ENCODE assay signal across 19 cellular contexts in genomic region chr1:9247894-9248293, GRCh38. TPM values are rescaled to one million over a fixed set of nuclear protein-coding genes. Genes with fewer than 3 reads are reported as not detected.
DNase-seq lines count a peak whose midpoint lies in the region; ATAC-seq, FAIRE-seq and TF ChIP-seq lines count a peak whose summit lies in the region.
"Had no signal": no experiment of that assay in that cellular context is flagged by ENCODE, and none has a peak within 500 bp of the region (broad histone marks: within the 10 kb centered on the region; RNA-seq: fewer than 3 reads in every experiment).

No MANE protein-coding gene starts in this region.

- FAIRE-seq in keratinocyte (lab: Jason Lieb, UNC): no peak
- FAIRE-seq: A204.1 had no signal

- H3K4me1 ChIP-seq in left ventricle myocardium inferior (peaks cover 100% of the 10 kb centered on the region), keratinocyte (ENCODE audit: control insufficient read depth, extremely low read depth, insufficient read depth, low read length) (peaks cover 15% of the 10 kb centered on the region), prostate gland (replicated peaks) (peaks cover 42% of the 10 kb centered on the region)

- H3K9me3 ChIP-seq in left ventricle myocardium inferior (replicated peaks) (no peaks in the 10 kb centered on the region), keratinocyte (ENCODE audit: control insufficient read depth, low read depth, low read length) (no peaks in the 10 kb centered on the region), prostate gland (no peaks in the 10 kb centered on the region)
- H3K9me3 ChIP-seq: upper lobe of right lung had no signal

- H3K4me2 ChIP-seq in keratinocyte (ENCODE audit: control insufficient read depth, extremely low read depth, insufficient read depth, low read depth, low read length): peak overlapping the region; percentile 41

- no peaks in the 10 kb centered on the region for H4K20me1 ChIP-seq in keratinocyte (ENCODE audit: control insufficient read depth, extremely low read depth, insufficient read depth, low read length)

- WGBS in prostate gland: 90% methylated on average over 17 of the region's 18 CpGs

- no peaks in the 10 kb centered on the region for H3K27me3 ChIP-seq in left ventricle myocardium inferior (ENCODE audit: low read depth)
- peaks cover 19% of the 10 kb centered on the region for H3K27me3 ChIP-seq in keratinocyte (ENCODE audit: control insufficient read depth, extremely low read depth, insufficient read depth, low read length)
- H3K27me3 ChIP-seq in prostate gland (replicated peaks; ENCODE audit: insufficient read depth): no peaks in the 10 kb centered on the region
- H3K27me3 ChIP-seq: upper lobe of right lung had no signal

- TF ChIP-seq POLR2A in prostate gland (IDR thresholded peaks at IDR 0.05): no peak

- in situ Hi-C loops in G401 (cut with HindIII; ENCODE audit: low sequenced_read_pairs): no loop called here

- peak overlapping the region; percentile 97 for H3K27ac ChIP-seq in left ventricle myocardium inferior (replicated peaks)
- H3K27ac ChIP-seq in keratinocyte (ENCODE audit: control insufficient read depth, insufficient read depth, low read length): no peak overlapping the region
- H3K27ac ChIP-seq in prostate gland: peak overlapping the region; percentile 72 to 82
- H3K27ac ChIP-seq: RWPE1 had no signal

- no peak for ATAC-seq in Right ventricle myocardium superior (ENCODE audit: poor library complexity)
- no peak for ATAC-seq in HG03196 (IDR thresholded peaks at IDR 0.05; ENCODE audit: unreplicated experiment)
- no peak for ATAC-seq in HG03571 (IDR thresholded peaks at IDR 0.05; ENCODE audit: unreplicated experiment)
- ATAC-seq in GM19455 (IDR thresholded peaks at IDR 0.05; ENCODE audit: unreplicated experiment): no peak
- ATAC-seq: activated naive CD4-positive, alpha-beta T cell treated with anti-CD3 and anti-CD28 coated beads, Interleukin-2, amount 50 U/mL, for 72 hours; effector memory CD8-positive, alpha-beta T cell; upper lobe of right lung had no signal

- H3K36me3 ChIP-seq in left ventricle myocardium inferior (peaks cover 28% of the 10 kb centered on the region), keratinocyte (ENCODE audit: control insufficient read depth in 2 of 2, extremely low read depth in 1 of 2, insufficient read depth in 2 of 2, low read length in 2 of 2) (no peaks in the 10 kb centered on the region), prostate gland (no peaks in the 10 kb centered on the region)

- no peak overlapping the region for H3K9ac ChIP-seq in keratinocyte (ENCODE audit: control insufficient read depth, extremely low read depth, insufficient read depth, low read length)

- H2AFZ ChIP-seq in keratinocyte (ENCODE audit: control insufficient read depth, low read length): peak overlapping the region; percentile 53

- no peaks in the 10 kb centered on the region for H3K79me2 ChIP-seq in keratinocyte (ENCODE audit: control insufficient read depth, insufficient read depth, low read length)

- no peaks in the 10 kb centered on the region for H3K9me1 ChIP-seq in keratinocyte (ENCODE audit: control insufficient read depth, extremely low read depth, insufficient read depth, low read length)

- dilution Hi-C loops in keratinocyte (cut with MboI; ENCODE audit: extremely low pct_ligation_motif_present, low sequenced_read_pairs): no loop called here

- DNase-seq in left ventricle myocardium inferior (no peak), Right ventricle myocardium superior (no peak), keratinocyte (ENCODE audit: low read depth, low spot score) (no peak), prostate gland (ENCODE audit: low spot score) (no peak), G401 (ENCODE audit: low spot score) (no peak)
- DNase-seq: Calu3; effector memory CD8-positive, alpha-beta T cell; MM.1S; NCI-H1436 treated with DMSO at 0.1 percent for 48 hours; NCI-H2171; NCI-H526; stimulated activated CD4-positive, alpha-beta T cell treated with anti-CD3 and anti-CD28 coated beads, Interleukin-2, amount 100 ng/mL, for 48 hours; upper lobe of right lung had no signal

- TF ChIP-seq CTCF in left ventricle myocardium inferior (IDR thresholded peaks at IDR 0.05; ENCODE audit: borderline replicate concordance): no peak
- TF ChIP-seq CTCF in keratinocyte (optimal IDR thresholded peaks at IDR 0.05 in 1 of 3, IDR thresholded peaks at IDR 0.05 in 1 of 3, conservative IDR thresholded peaks at IDR 0.05 in 1 of 3; ENCODE audit: extremely low read depth in 1 of 3, insufficient read depth in 2 of 3, low read length in 3 of 3): no peak
- TF ChIP-seq CTCF in prostate gland (IDR thresholded peaks at IDR 0.05): no peak

- intact Hi-C loops in left ventricle myocardium inferior (cut with micrococcal nuclease) (no loop called here), Right ventricle myocardium superior (cut with DNase I) (no loop called here), prostate gland (cut with DNase I) (no loop called here)

- H3K4me3 ChIP-seq in left ventricle myocardium inferior: no peak overlapping the region
- peak overlapping the region in 1 of 3 experiments; percentile 25 for H3K4me3 ChIP-seq in keratinocyte (ENCODE audit: control insufficient read depth in 2 of 3, extremely low read depth in 1 of 3, insufficient read depth in 2 of 3, low read depth in 1 of 3, low read length in 3 of 3)
- H3K4me3 ChIP-seq in prostate gland: no peak overlapping the region
- H3K4me3 ChIP-seq: upper lobe of right lung had no signal

RNA-seq across cellular contexts. Expression of gene H6PD, which starts 13.3 kb away (rescaled TPM):
- total RNA-seq in left ventricle myocardium inferior (21.9 TPM), Right ventricle myocardium superior (20.9 TPM), prostate gland (10 to 100 TPM; 52.8 to 88.8 TPM)
- 3.3 to 4.5 TPM (median 4.4 TPM) in 3 replicates for polyA plus RNA-seq in keratinocyte
- polyA plus RNA-seq in keratinocyte (2011; ENCODE audit: low read depth): 1.2 TPM
- 2.1 TPM in 2 replicates for polyA plus RNA-seq in keratinocyte (2011; cell fraction: cytosol; rRNA removed)
- polyA plus RNA-seq in keratinocyte (2011; cell fraction: nucleus; rRNA removed): 13.8 and 18.0 TPM in 2 replicates
- polyA plus RNA-seq in keratinocyte (2012; ENCODE audit: low replicate concordance): 4.2 and 5.5 TPM in 2 replicates
- 4.9 to 10.6 TPM (median 6.0 TPM) in 3 replicates for polyA minus RNA-seq in keratinocyte
- polyA minus RNA-seq in keratinocyte (2011; cell fraction: cytosol; rRNA and poly(A)+ RNA removed): 4.6 TPM
- polyA minus RNA-seq in keratinocyte (2011; cell fraction: nucleus; rRNA and poly(A)+ RNA removed): 12.8 and 18.5 TPM in 2 replicates
- 14.0 and 17.6 TPM in 2 replicates for total RNA-seq in G401 (2014; rRNA removed; shearing (Covaris generic))

RNA-seq across cellular contexts. Expression of gene SPSB1, which starts 44.8 kb away (rescaled TPM):
- total RNA-seq in left ventricle myocardium inferior (17.6 TPM), Right ventricle myocardium superior (13.0 TPM), prostate gland (10 to 100 TPM; 29.0 to 57.1 TPM)
- 16.9 to 43.2 TPM (median 19.8 TPM) in 3 replicates for polyA plus RNA-seq in keratinocyte
- 19.8 TPM for polyA plus RNA-seq in keratinocyte (2011; ENCODE audit: low read depth)
- 12.1 and 17.8 TPM in 2 replicates for polyA plus RNA-seq in keratinocyte (2011; cell fraction: cytosol; rRNA removed)
- polyA plus RNA-seq in keratinocyte (2011; cell fraction: nucleus; rRNA removed): 19.7 and 26.5 TPM in 2 replicates
- 18.5 and 23.4 TPM in 2 replicates for polyA plus RNA-seq in keratinocyte (2012; ENCODE audit: low replicate concordance)
- polyA minus RNA-seq in keratinocyte: 14.3 to 41.7 TPM (median 16.8 TPM) in 3 replicates
- 18.4 TPM for polyA minus RNA-seq in keratinocyte (2011; cell fraction: cytosol; rRNA and poly(A)+ RNA removed)
- polyA minus RNA-seq in keratinocyte (2011; cell fraction: nucleus; rRNA and poly(A)+ RNA removed): 19.2 and 24.3 TPM in 2 replicates
- total RNA-seq in G401 (2014; rRNA removed; shearing (Covaris generic)): 25.1 and 38.8 TPM in 2 replicates
